8 cellular contexts compared by ENCODE assay signal in genomic region chr2:172556284-172557033, GRCh38. TPM values are rescaled to one million over a fixed set of nuclear protein-coding genes. Genes with fewer than 3 reads are reported as not detected.
A peak's percentile ranks its signal among the peaks of the same experiment; 100 is the strongest.
DNase-seq lines count a peak whose midpoint lies in the region; ATAC-seq lines count a peak whose summit lies in the region.

No MANE protein-coding gene starts in this region.

- no peaks in the 10 kb centered on the region for H3K36me3 ChIP-seq in duodenal mucosa (ENCODE audit: control insufficient read depth in 1 of 2, insufficient read depth in 2 of 2, low read length in 2 of 2)

- peak overlapping the region; percentile 87 for H3K4me3 Mint-ChIP-seq in activated CD4-positive, alpha-beta T cell treated with anti-CD3 and anti-CD28 coated beads, Interleukin-2, amount 10 ng/mL, durations not matched to agents 7 days and 5 days

- H3K27me3 Mint-ChIP-seq in activated CD4-positive, alpha-beta T cell treated with anti-CD3 and anti-CD28 coated beads, Interleukin-2, amount 10 ng/mL, durations not matched to agents 7 days and 5 days: peaks cover 19% of the 10 kb centered on the region

- POLR2A ChIA-PET in activated CD4-positive, alpha-beta T cell treated with anti-CD3 and anti-CD28 coated beads, Interleukin-2, amount 10 ng/mL, durations not matched to agents 7 days and 5 days (lab: Charles Lee): interaction anchor here (0.5 to 0.6 kb wide), 2 partner anchors 14 to 1052 kb away, joined by 3 to 8 read pairs; no protein-coding TSS in a partner anchor

- H3K36me3 Mint-ChIP-seq in activated CD4-positive, alpha-beta T cell treated with anti-CD3 and anti-CD28 coated beads, Interleukin-2, amount 10 ng/mL, durations not matched to agents 7 days and 5 days (ENCODE audit: low read depth): peaks cover 39% of the 10 kb centered on the region

- peak overlapping the region; percentile 88 to 92 for H3K4me3 ChIP-seq in duodenal mucosa (ENCODE audit: low read depth in 1 of 2, low read length in 2 of 2)

- CTCF ChIA-PET in activated CD4-positive, alpha-beta T cell treated with anti-CD3 and anti-CD28 coated beads, Interleukin-2, amount 10 ng/mL, durations not matched to agents 7 days and 5 days (lab: Charles Lee): interaction anchor here (0.8 to 1.2 kb wide), 2 partner anchors 9 to 95 kb away, joined by 3 read pairs; no protein-coding TSS in a partner anchor

- in situ Hi-C loops in ACHN (cut with HindIII; ENCODE audit: low pct_ligation_motif_present, low pct_unique_long_range_greater_than_20kb, low sequenced_read_pairs): no loop called here

- H3K27me3 ChIP-seq in duodenal mucosa (ENCODE audit: control insufficient read depth in 1 of 2, insufficient read depth in 2 of 2, low read length in 2 of 2): no peaks in the 10 kb centered on the region

- peak overlapping the region; percentile 88 for H3K27ac ChIP-seq in duodenal mucosa (ENCODE audit: low read depth, low read length)

- H3K9me3 Mint-ChIP-seq in activated CD4-positive, alpha-beta T cell treated with anti-CD3 and anti-CD28 coated beads, Interleukin-2, amount 10 ng/mL, durations not matched to agents 7 days and 5 days: no peaks in the 10 kb centered on the region

- DNase-seq in ACHN (peak; percentile 70), NCI-H460 (ENCODE audit: extremely low read depth, low read depth) (peak; percentile 36), medulla oblongata (ENCODE audit: extremely low spot score) (peak; percentile 42)
- DNase-seq in activated CD4-positive, alpha-beta T cell treated with anti-CD3 and anti-CD28 coated beads, Interleukin-2, amount 10 ng/mL, durations not matched to agents 7 days and 5 days: peak; percentile 76
- peak; percentile 28 for DNase-seq in stimulated activated CD8-positive, alpha-beta memory T cell treated with anti-CD3 and anti-CD28 coated beads, Interleukin-15, amount 100 ng/mL, for 24 hours (ENCODE audit: low read depth)

- peaks cover 9 to 21% of the 10 kb centered on the region in 2 donors for H3K4me1 ChIP-seq in duodenal mucosa (ENCODE audit: control insufficient read depth in 1 of 2, insufficient read depth in 2 of 2, low read length in 2 of 2)

- peak overlapping the region; percentile 70 to 84 for H3K9ac ChIP-seq in duodenal mucosa (ENCODE audit: low read depth in 1 of 2, low read length in 2 of 2)

- peaks cover 43% of the 10 kb centered on the region for H3K4me1 Mint-ChIP-seq in activated CD4-positive, alpha-beta T cell treated with anti-CD3 and anti-CD28 coated beads, Interleukin-2, amount 10 ng/mL, durations not matched to agents 7 days and 5 days

- ATAC-seq in GM18519 (IDR thresholded peaks at IDR 0.05; ENCODE audit: low FRiP score, unreplicated experiment): peak; percentile 40
- peak; percentile 74 for ATAC-seq in HG03025 (IDR thresholded peaks at IDR 0.05; ENCODE audit: low FRiP score, unreplicated experiment)

- H3K9me3 ChIP-seq in duodenal mucosa (ENCODE audit: control insufficient read depth in 1 of 2, low read length in 2 of 2): no peaks in the 10 kb centered on the region

- H3K27ac Mint-ChIP-seq in activated CD4-positive, alpha-beta T cell treated with anti-CD3 and anti-CD28 coated beads, Interleukin-2, amount 10 ng/mL, durations not matched to agents 7 days and 5 days: peak overlapping the region; percentile 90

RNA-seq across cellular contexts. Expression of gene PDK1, which starts 0.6 kb away (rescaled TPM):
- 49.9 and 50.7 TPM in 2 replicates for total RNA-seq in NCI-H460 (2014; rRNA removed; shearing (Covaris generic))
- polyA plus RNA-seq in NCI-H460 (2014; cell fraction: nucleus; rRNA removed): 26.2 and 34.0 TPM in 2 replicates
- 10 to 100 TPM; 36.1 to 49.1 TPM for total RNA-seq in activated CD4-positive, alpha-beta T cell treated with anti-CD3 and anti-CD28 coated beads, Interleukin-2, amount 10 ng/mL, durations not matched to agents 7 days and 5 days

Comparison
In these comparisons a context has a peak if more than half of its experiments do, and no peak if none do; other contexts are left out.
1. Peak in every context shown above with its lines: DNase-seq, ATAC-seq, H3K4me3 ChIP-seq and H3K27ac ChIP-seq.